ENCODE assay signal across 8 cellular contexts in genomic region chr11:118918128-118918685, GRCh38. TPM values are rescaled to one million over a fixed set of nuclear protein-coding genes. Genes with fewer than 3 reads are reported as not detected.
A peak's percentile ranks its signal among the peaks of the same experiment; 100 is the strongest.
DNase-seq lines count a peak whose midpoint lies in the region; ATAC-seq and TF ChIP-seq lines count a peak whose summit lies in the region.

No MANE protein-coding gene starts in this region.

- no peak for TF ChIP-seq CTCF in psoas muscle (IDR thresholded peaks at IDR 0.05)

- intact Hi-C loops in Right ventricle myocardium superior (cut with DNase I) = no loop called here
- intact Hi-C loops in psoas muscle (cut with DNase I) = no loop called here

- peaks cover 95% of the 10 kb centered on the region for H3K4me1 ChIP-seq in psoas muscle

- peak overlapping the region; percentile 57 for H3K4me3 ChIP-seq in psoas muscle

- in situ Hi-C loops in Caki2 (cut with HindIII; ENCODE audit: low pct_unique_long_range_greater_than_20kb, low sequenced_read_pairs) = no loop called here

- H3K9me3 ChIP-seq in psoas muscle = no peaks in the 10 kb centered on the region

- WGBS in psoas muscle, 3 donors = 9 to 14% (median 9%) methylated on average over 13 to 14 of the region's 14 CpGs

- no peaks in the 10 kb centered on the region for H3K36me3 ChIP-seq in psoas muscle (ENCODE audit: insufficient read depth in 1 of 2, low read depth in 1 of 2)

- peak; percentile 8 to 18 for ATAC-seq in activated naive CD4-positive, alpha-beta T cell treated with anti-CD3 and anti-CD28 coated beads, Interleukin-2, amount 50 U/mL, for 72 hours
- ATAC-seq in Right ventricle myocardium superior (ENCODE audit: poor library complexity) = peak; percentile 20
- peak; percentile 29 to 33 (median 30) for ATAC-seq in psoas muscle

- H3K27ac Mint-ChIP-seq in activated naive CD4-positive, alpha-beta T cell treated with anti-CD3 and anti-CD28 coated beads, Interleukin-2, amount 50 U/mL, for 72 hours = peak overlapping the region; percentile 94 to 95

- no peaks in the 10 kb centered on the region for H3K9me3 Mint-ChIP-seq in activated naive CD4-positive, alpha-beta T cell treated with anti-CD3 and anti-CD28 coated beads, Interleukin-2, amount 50 U/mL, for 72 hours

- peak overlapping the region; percentile 98 for H3K27ac ChIP-seq in psoas muscle

- no peaks in the 10 kb centered on the region for H3K27me3 ChIP-seq in psoas muscle (ENCODE audit: insufficient read depth in 3 of 3, low read length in 2 of 3)

- DNase-seq in Caki2 (ENCODE audit: low read depth) = peak; percentile 96
- DNase-seq in MV-4-11 (lab: John Stamatoyannopoulos, UW) = peak; percentile 27
- DNase-seq in activated naive CD4-positive, alpha-beta T cell treated with anti-CD3 and anti-CD28 coated beads, Interleukin-2, amount 50 U/mL, for 72 hours (ENCODE audit: low spot score in 2 of 2) = no peak
- DNase-seq in Right ventricle myocardium superior = peak; percentile 88
- DNase-seq in psoas muscle = peak; percentile 88 to 94
- no peak for DNase-seq in NK-92 treated with Interleukin-12 subunit alpha and Interleukin-12 subunit beta, amount 100 ng/mL, for 24 hours (lab: John Stamatoyannopoulos, UW)
- DNase-seq in mesenteric fat pad (ENCODE audit: low spot score) = no peak
- no peak for DNase-seq in cerebellar nuclear complex (lab: John Stamatoyannopoulos, UW)

- H3K36me3 Mint-ChIP-seq in activated naive CD4-positive, alpha-beta T cell treated with anti-CD3 and anti-CD28 coated beads, Interleukin-2, amount 50 U/mL, for 72 hours = no peaks in the 10 kb centered on the region

RNA-seq across cellular contexts. Expression of gene BCL9L, which starts 7.5 kb away (rescaled TPM):
- 3.4 and 3.9 TPM in 2 replicates for total RNA-seq in Caki2 (2014; rRNA removed; shearing (Covaris generic); ENCODE audit: low replicate concordance)
- 10 to 100 TPM; 46.6 to 57.4 TPM for total RNA-seq in activated naive CD4-positive, alpha-beta T cell treated with anti-CD3 and anti-CD28 coated beads, Interleukin-2, amount 50 U/mL, for 72 hours
- 36.6 TPM for total RNA-seq in Right ventricle myocardium superior
- total RNA-seq in psoas muscle = 100 to 1,000 TPM in 1 of 4 donors, 10 to 100 TPM in 3; 52.4 to 124 (median 68.0) TPM
- 10 to 100 TPM in 1 of 3 donors, 1 to 10 TPM in 2; 8.1 to 31.2 (median 8.6) TPM for polyA plus RNA-seq in psoas muscle
- 86.4 TPM for total RNA-seq in mesenteric fat pad

RNA-seq across cellular contexts. Expression of gene CXCR5, which starts 34.5 kb away (rescaled TPM):
- not detected in 2 replicates for total RNA-seq in Caki2 (2014; rRNA removed; shearing (Covaris generic); ENCODE audit: low replicate concordance)
- 10 to 100 TPM in 1 of 2 donors, 1 to 10 TPM in 1; 9.3 to 25.9 TPM for total RNA-seq in activated naive CD4-positive, alpha-beta T cell treated with anti-CD3 and anti-CD28 coated beads, Interleukin-2, amount 50 U/mL, for 72 hours
- total RNA-seq in Right ventricle myocardium superior (not detected), psoas muscle (under 1 TPM in 1 of 4 donors, not detected in 3; 0.17 TPM), mesenteric fat pad (not detected)
- polyA plus RNA-seq in psoas muscle = under 1 TPM; 0.14 to 0.25 (median 0.21) TPM

RNA-seq across cellular contexts. Expression of gene UPK2, which starts 37.9 kb away (rescaled TPM):
- total RNA-seq in Caki2 (2014; rRNA removed; shearing (Covaris generic); ENCODE audit: low replicate concordance) = not detected in 2 replicates
- total RNA-seq in activated naive CD4-positive, alpha-beta T cell treated with anti-CD3 and anti-CD28 coated beads, Interleukin-2, amount 50 U/mL, for 72 hours = 1 to 10 TPM in 1 of 2 donors, under 1 TPM in 1; 0.80 to 2.0 TPM
- total RNA-seq in Right ventricle myocardium superior (not detected), psoas muscle (not detected), mesenteric fat pad (not detected)
- polyA plus RNA-seq in psoas muscle = under 1 TPM in 1 of 3 donors, not detected in 2; 0.23 TPM

RNA-seq across cellular contexts. Expression of gene FOXR1, which starts 53.4 kb away (rescaled TPM):
- total RNA-seq in Caki2 (2014; rRNA removed; shearing (Covaris generic); ENCODE audit: low replicate concordance) = not detected in 2 replicates
- not detected for total RNA-seq in activated naive CD4-positive, alpha-beta T cell treated with anti-CD3 and anti-CD28 coated beads, Interleukin-2, amount 50 U/mL, for 72 hours
- total RNA-seq in Right ventricle myocardium superior (not detected), psoas muscle (not detected), mesenteric fat pad (not detected)
- polyA plus RNA-seq in psoas muscle = not detected

Comparison
In these comparisons a context has a peak if more than half of its experiments do, and no peak if none do; other contexts are left out.
1. DNase-seq: peak in Caki2 (single experiment), MV-4-11 (single experiment), Right ventricle myocardium superior (single experiment) and psoas muscle (2 of 2); none in activated naive CD4-positive, alpha-beta T cell treated with anti-CD3 and anti-CD28 coated beads, Interleukin-2, amount 50 U/mL, for 72 hours (0 of 2), NK-92 treated with Interleukin-12 subunit alpha and Interleukin-12 subunit beta, amount 100 ng/mL, for 24 hours (single experiment), mesenteric fat pad (single experiment) and cerebellar nuclear complex (0 of 2).
2. Peak in every context shown above with its lines, with median percentiles within 50 percentile points of each other: ATAC-seq.